ENCODE assay signal across 8 cellular contexts in the genomic region with DNA sequence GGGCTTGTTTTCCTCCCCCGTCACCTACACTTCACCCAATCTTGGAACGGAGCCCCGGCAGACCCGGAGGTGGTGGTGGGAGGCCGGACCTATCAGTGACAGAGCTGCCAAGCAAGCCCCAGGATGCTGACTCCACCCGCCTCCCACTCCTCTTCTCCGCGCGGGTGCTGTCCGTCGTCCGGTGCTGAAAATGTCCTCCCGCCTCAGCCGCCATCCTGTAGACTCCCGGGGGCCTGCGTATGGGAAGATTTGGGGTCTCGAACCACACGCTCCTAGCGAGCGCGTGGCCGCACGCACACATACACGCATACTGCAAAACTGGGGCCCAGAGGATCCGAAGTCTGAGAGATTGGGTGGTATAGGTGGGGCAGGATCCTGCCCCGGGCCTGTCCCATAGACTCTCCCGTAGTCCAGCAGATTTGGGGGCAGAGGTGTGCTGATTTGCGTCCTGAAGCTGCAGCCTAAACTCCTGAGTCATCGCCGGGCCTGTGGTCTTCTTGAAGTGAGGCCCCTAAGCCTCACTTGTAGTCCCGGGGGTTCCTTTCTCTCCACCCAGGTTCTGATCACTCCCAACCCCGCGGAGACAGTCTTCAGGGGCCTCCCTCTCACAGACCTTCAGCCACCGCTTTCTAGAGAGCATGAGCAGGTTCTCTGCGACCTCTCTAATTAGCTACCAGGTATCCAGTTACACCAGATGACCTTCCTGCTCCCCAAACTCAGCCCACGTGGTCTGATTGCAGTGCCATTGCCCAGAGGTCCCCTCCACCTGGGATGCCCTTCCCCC. TPM values are rescaled to one million over a fixed set of nuclear protein-coding genes. Genes with fewer than 3 reads are reported as not detected.
A peak's percentile ranks its signal among the peaks of the same experiment; 100 is the strongest.
DNase-seq lines count a peak whose midpoint lies in the region; ATAC-seq and TF ChIP-seq lines count a peak whose summit lies in the region.

No MANE protein-coding gene starts in this region.

- peaks cover 8% of the 10 kb centered on the region for H4K20me1 ChIP-seq in PC-9 (ENCODE audit: insufficient read depth)

- H3K27ac ChIP-seq in PC-9 (peak overlapping the region; percentile 71), heart right ventricle (peak overlapping the region in 9 of 10 donors; percentile 82 to 98 (median 95)), rectal smooth muscle tissue (ENCODE audit: low read depth, low read length) (peak overlapping the region; percentile 57)

- H3K9me3 ChIP-seq in PC-9 (ENCODE audit: insufficient read depth, low read depth) (no peaks in the 10 kb centered on the region), heart right ventricle (no peaks in the 10 kb centered on the region)

- H3K27me3 ChIP-seq in PC-9 (ENCODE audit: insufficient read depth, low read depth) (no peaks in the 10 kb centered on the region), heart right ventricle (peaks cover 17 to 42% (median 30%) of the 10 kb centered on the region in 7 donors), rectal smooth muscle tissue (ENCODE audit: control insufficient read depth, insufficient read depth, low read length) (peaks cover 20% of the 10 kb centered on the region)

- DNase-seq in NCI-H146 (lab: John Stamatoyannopoulos, UW) (peak; percentile 48), NCI-H146 treated with DMSO at 0.1 percent for 48 hours (lab: John Stamatoyannopoulos, UW; ENCODE audit: unreplicated experiment) (no peak), PC-9 (no peak), heart right ventricle (peak; percentile 71 to 78), cerebellar nuclear complex (lab: John Stamatoyannopoulos, UW) (no peak)
- DNase-seq in activated naive CD4-positive, alpha-beta T cell treated with anti-CD3 and anti-CD28 coated beads, Interleukin-2, amount 10 ng/mL, durations not matched to agents 7 days and 5 days, result peak; percentile 91

- H3K36me3 Mint-ChIP-seq in activated naive CD4-positive, alpha-beta T cell treated with anti-CD3 and anti-CD28 coated beads, Interleukin-2, amount 10 ng/mL, durations not matched to agents 7 days and 5 days, result no peaks in the 10 kb centered on the region

- no peaks in the 10 kb centered on the region for H3K9me2 ChIP-seq in PC-9 (ENCODE audit: insufficient read depth)

- H3K4me1 Mint-ChIP-seq in activated naive CD4-positive, alpha-beta T cell treated with anti-CD3 and anti-CD28 coated beads, Interleukin-2, amount 10 ng/mL, durations not matched to agents 7 days and 5 days, result peaks cover 48% of the 10 kb centered on the region

- peaks cover 53% of the 10 kb centered on the region for H3K27me3 Mint-ChIP-seq in activated naive CD4-positive, alpha-beta T cell treated with anti-CD3 and anti-CD28 coated beads, Interleukin-2, amount 10 ng/mL, durations not matched to agents 7 days and 5 days

- H3K4me3 Mint-ChIP-seq in activated naive CD4-positive, alpha-beta T cell treated with anti-CD3 and anti-CD28 coated beads, Interleukin-2, amount 10 ng/mL, durations not matched to agents 7 days and 5 days, result peak overlapping the region; percentile 74

- H3K4me3 ChIP-seq in PC-9 (peak overlapping the region; percentile 96), heart right ventricle (peak overlapping the region; percentile 26 to 98 (median 82)), rectal smooth muscle tissue (ENCODE audit: low read length) (peak overlapping the region; percentile 86)

- TSS peak; percentile 89 for BruUV-seq in PC-9 (replicated peaks; lab: Mats Ljungman, UMichigan)

- H3K36me3 ChIP-seq in PC-9 (ENCODE audit: low read depth), result no peaks in the 10 kb centered on the region
- H3K36me3 ChIP-seq in heart right ventricle, result peaks cover 0 to 7% (median 0%) of the 10 kb centered on the region in 9 donors
- H3K36me3 ChIP-seq in rectal smooth muscle tissue (ENCODE audit: control insufficient read depth, insufficient read depth, low read length), result no peaks in the 10 kb centered on the region

- H3K9me3 Mint-ChIP-seq in activated naive CD4-positive, alpha-beta T cell treated with anti-CD3 and anti-CD28 coated beads, Interleukin-2, amount 10 ng/mL, durations not matched to agents 7 days and 5 days, result no peaks in the 10 kb centered on the region

- ATAC-seq in HG02943 (IDR thresholded peaks at IDR 0.05; ENCODE audit: low read depth, unreplicated experiment) (peak; percentile 37), heart right ventricle (peak; percentile 32 to 76 (median 61))

- POLR2A ChIA-PET in PC-9 (lab: Charles Lee; ENCODE audit: unreplicated experiment), result interaction anchor here (0.6 to 1.6 kb wide), 10 partner anchors 22 to 666 kb away, joined by 3 to 10 read pairs (median 4); no protein-coding TSS in a partner anchor

- peaks cover 24% of the 10 kb centered on the region for H3K79me2 ChIP-seq in PC-9 (ENCODE audit: low read depth)

- intact Hi-C loops in PC-9 (cut with micrococcal nuclease; ENCODE audit: unreplicated experiment), result loop anchor here (1.0 kb wide), 1 partner anchor 47 kb away; the partner anchor contains the start of gene RIN1
- intact Hi-C loops in heart right ventricle (cut with DNase I), result loop anchor here in 3 of 10 donors (1.0 to 10.0 kb wide), 2 partner anchors 23 to 65 kb away; no protein-coding TSS in a partner anchor

- CTCF ChIA-PET in PC-9 (lab: Charles Lee), result interaction anchor here (0.7 to 3.0 kb wide), 5 partner anchors 22 to 99 kb away, joined by 3 to 13 read pairs (median 4); partner anchors contain the start of gene RIN1
- CTCF ChIA-PET in activated naive CD4-positive, alpha-beta T cell treated with anti-CD3 and anti-CD28 coated beads, Interleukin-2, amount 10 ng/mL, durations not matched to agents 7 days and 5 days (lab: Charles Lee), result interaction anchor here (1.0 to 2.2 kb wide), 8 partner anchors 22 to 140 kb away, joined by 3 to 7 read pairs (median 4); no protein-coding TSS in a partner anchor

- WGBS in heart right ventricle, 2 donors, result 9 to 10% methylated on average over 35 to 36 of the region's 36 CpGs

- peaks cover 20% of the 10 kb centered on the region for H3F3A ChIP-seq in PC-9 (ENCODE audit: insufficient read depth, low read depth)

- H3K4me1 ChIP-seq in PC-9 (replicated peaks; ENCODE audit: insufficient read depth) (peaks cover 19% of the 10 kb centered on the region), heart right ventricle (peaks cover 5 to 54% (median 39%) of the 10 kb centered on the region in 9 donors), rectal smooth muscle tissue (ENCODE audit: control insufficient read depth, insufficient read depth, low read length) (no peaks in the 10 kb centered on the region)

- peak overlapping the region; percentile 81 for H2AFZ ChIP-seq in PC-9

- peak overlapping the region; percentile 91 for H3K4me2 ChIP-seq in PC-9

- H3K27ac Mint-ChIP-seq in activated naive CD4-positive, alpha-beta T cell treated with anti-CD3 and anti-CD28 coated beads, Interleukin-2, amount 10 ng/mL, durations not matched to agents 7 days and 5 days, result peak overlapping the region; percentile 95

- TF ChIP-seq CTCF in PC-9 (conservative IDR thresholded peaks at IDR 0.05), result no peak
- TF ChIP-seq CTCF in heart right ventricle (IDR thresholded peaks at IDR 0.05), result no peak

- peak overlapping the region; percentile 54 for H3K9ac ChIP-seq in rectal smooth muscle tissue (ENCODE audit: low read length)

RNA-seq across cellular contexts. Expression of gene YIF1A, which starts 0.8 kb away (rescaled TPM):
- total RNA-seq in PC-9 (2021), result 81.8 and 84.8 TPM in 2 replicates
- 10 to 100 TPM; 38.3 to 75.0 (median 51.9) TPM for total RNA-seq in heart right ventricle
- 100 to 1,000 TPM in 1 of 2 donors, 10 to 100 TPM in 1; 54.9 to 168 TPM for polyA plus RNA-seq in heart right ventricle

RNA-seq across cellular contexts. Expression of gene TMEM151A, which starts 2.0 kb away (rescaled TPM):
- total RNA-seq in PC-9 (2021) (0.15 and 0.22 TPM in 2 replicates), heart right ventricle (under 1 TPM in 4 of 10 donors, not detected in 6; 0.17 to 0.24 (median 0.20) TPM)
- under 1 TPM in 1 of 2 donors, not detected in 1; 0.10 TPM for polyA plus RNA-seq in heart right ventricle

RNA-seq across cellular contexts. Expression of gene CNIH2, which starts 11.8 kb away (rescaled TPM):
- 5.5 and 6.8 TPM in 2 replicates for total RNA-seq in PC-9 (2021)
- under 1 TPM in 3 of 10 donors, not detected in 7; 0.45 to 0.57 (median 0.49) TPM for total RNA-seq in heart right ventricle
- polyA plus RNA-seq in heart right ventricle, result under 1 TPM; 0.06 to 0.44 TPM

RNA-seq across cellular contexts. Expression of gene RAB1B, which starts 21.3 kb away (rescaled TPM):
- total RNA-seq in PC-9 (2021) (209 and 232 TPM in 2 replicates), heart right ventricle (100 to 1,000 TPM; 117 to 153 (median 132) TPM)
- polyA plus RNA-seq in heart right ventricle, result 100 to 1,000 TPM; 129 to 132 TPM

RNA-seq across cellular contexts. Expression of gene CD248, which starts 27.1 kb away (rescaled TPM):
- total RNA-seq in PC-9 (2021) (not detected in 2 replicates), heart right ventricle (10 to 100 TPM in 5 of 10 donors, 1 to 10 TPM in 5; 5.3 to 44.4 (median 9.1) TPM)
- polyA plus RNA-seq in heart right ventricle, result 10 to 100 TPM in 1 of 2 donors, 1 to 10 TPM in 1; 8.6 to 35.9 TPM

Comparison
In these comparisons a context has a peak if more than half of its experiments do, and no peak if none do; other contexts are left out.
1. DNase-seq: peak in NCI-H146 (single experiment), activated naive CD4-positive, alpha-beta T cell treated with anti-CD3 and anti-CD28 coated beads, Interleukin-2, amount 10 ng/mL, durations not matched to agents 7 days and 5 days (single experiment) and heart right ventricle (2 of 2); none in NCI-H146 treated with DMSO at 0.1 percent for 48 hours (single experiment), PC-9 (0 of 2) and cerebellar nuclear complex (0 of 2).
2. Peak in every context shown above with its lines, with median percentiles within 50 percentile points of each other: H3K27ac ChIP-seq and H3K4me3 ChIP-seq.